ENCODE assay signal across 10 cellular contexts in the genomic region with DNA sequence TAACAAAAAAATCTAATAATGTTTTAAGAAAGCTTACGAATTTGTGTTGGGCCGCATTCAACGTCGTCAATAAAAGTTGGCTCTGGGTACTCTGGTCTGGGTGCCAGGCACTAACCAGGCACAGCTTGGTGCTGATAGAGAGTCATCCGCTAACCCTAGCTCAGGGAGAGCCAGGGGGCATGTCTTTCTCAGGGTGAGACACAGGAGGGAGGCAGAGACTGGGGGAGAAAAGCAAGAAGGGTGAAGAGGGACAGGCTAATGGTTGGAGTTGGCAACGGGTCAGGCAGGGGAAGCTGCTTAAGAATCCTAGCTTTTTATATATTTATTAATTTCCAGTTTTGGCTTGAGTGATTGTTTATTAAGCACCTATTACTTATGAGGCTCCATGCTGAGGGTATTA.
DNase-seq lines count a peak whose midpoint lies in the region; ATAC-seq, FAIRE-seq and TF ChIP-seq lines count a peak whose summit lies in the region.
"Had no signal": no experiment of that assay in that cellular context is flagged by ENCODE, and none has a peak within 500 bp of the region (broad histone marks: within the 10 kb centered on the region; RNA-seq: fewer than 3 reads in every experiment).

No MANE protein-coding gene starts in this region.

- H3K4me3 ChIP-seq in right atrium auricular region (no peak overlapping the region), K562 (no peak overlapping the region), left lung (no peak overlapping the region)
- no peak overlapping the region for H3K4me3 ChIP-seq in CD8-positive, alpha-beta memory T cell (ENCODE audit: low read length)

- BruUV-seq in K562 (replicated peaks; lab: Mats Ljungman, UMichigan): no TSS peak

- CTCF ChIA-PET in K562 (lab: Yijun Ruan, JAX; ENCODE audit: low intra/inter-chr PET ratio): no interaction called here
- CTCF ChIA-PET in CD8-positive, alpha-beta memory T cell (lab: Charles Lee): no interaction called here

- no peak for TF ChIP-seq POLR2A in K562 (conservative IDR thresholded peaks at IDR 0.05)

- H3K4me2 ChIP-seq in K562 (ENCODE audit: insufficient read depth, low read length): no peak overlapping the region

- H3K9me1 ChIP-seq in K562 (ENCODE audit: control insufficient read depth, insufficient read depth, low read length): no peaks in the 10 kb centered on the region

- H3K4me1 ChIP-seq in right atrium auricular region (no peaks in the 10 kb centered on the region), K562 (replicated peaks in 1 of 2; ENCODE audit: control insufficient read depth in 2 of 2, insufficient read depth in 2 of 2, low read length in 2 of 2) (no peaks in the 10 kb centered on the region), left lung (no peaks in the 10 kb centered on the region)
- no peaks in the 10 kb centered on the region for H3K4me1 ChIP-seq in CD8-positive, alpha-beta memory T cell (ENCODE audit: insufficient read depth, low read length)

- H3K9me3 ChIP-seq in right atrium auricular region (peaks cover 0 to 6% of the 10 kb centered on the region in 2 donors), K562 (replicated peaks; ENCODE audit: control insufficient read depth, insufficient read depth, low read depth, low read length) (no peaks in the 10 kb centered on the region), left lung (no peaks in the 10 kb centered on the region)
- no peaks in the 10 kb centered on the region for H3K9me3 ChIP-seq in CD8-positive, alpha-beta memory T cell (ENCODE audit: low read length)

- H3K27me3 Mint-ChIP-seq in CD8-positive, alpha-beta memory T cell: peaks cover 28 to 35% of the 10 kb centered on the region in 2 donors

- peak overlapping the region in 1 of 8 donors; percentile 88 for H3K27ac Mint-ChIP-seq in CD8-positive, alpha-beta memory T cell
- H3K27ac Mint-ChIP-seq: natural killer cell treated with Interleukin-12 subunit alpha and Interleukin-12 subunit beta and Interleukin-15 and Interleukin-18, amount 100 ng/mL, for 72 hours had no signal

- no peak overlapping the region for H2AFZ ChIP-seq in K562 (ENCODE audit: low read depth, low read length)

- DNase-seq in Right ventricle myocardium superior (no peak), right atrium auricular region (ENCODE audit: low spot score) (no peak), K562 (ENCODE audit: extremely low read depth in 1 of 4, low spot score in 3 of 4) (peak in 1 of 4 experiments; percentile 11), left lung (no peak), T-helper 9 cell (no peak), activated gamma-delta T cell (lab: John Stamatoyannopoulos, UW) (no peak)
- DNase-seq in CD8-positive, alpha-beta memory T cell: no peak
- no peak for DNase-seq in stimulated activated CD4-positive, alpha-beta T cell treated with anti-CD3 and anti-CD28 coated beads, Interleukin-15, amount 100 ng/mL, for 24 hours
- DNase-seq: NCI-H1092 treated with DMSO at 0.1 percent for 48 hours had no signal

- no peak for FAIRE-seq in K562 (lab: Jason Lieb, UNC)

- H3K36me3 Mint-ChIP-seq in CD8-positive, alpha-beta memory T cell: no peaks in the 10 kb centered on the region

- 13% methylated on average over 5 of the region's 6 CpGs for WGBS in K562 (ENCODE audit: insufficient coverage, low coverage, missing lambda C conversion rate)

- POLR2A ChIA-PET in K562 (lab: Yijun Ruan, JAX): interaction anchor here (0.6 kb wide), 1 partner anchor 105 kb away, joined by 3 read pairs; no protein-coding TSS in a partner anchor
- POLR2A ChIA-PET in CD8-positive, alpha-beta memory T cell (lab: Charles Lee): no interaction called here

- H3K4me1 Mint-ChIP-seq in CD8-positive, alpha-beta memory T cell: peaks cover 0 to under 1% (median 0%) of the 10 kb centered on the region in 3 donors

- H3K36me3 ChIP-seq in right atrium auricular region (no peaks in the 10 kb centered on the region), K562 (ENCODE audit: control insufficient read depth, insufficient read depth, low read length) (no peaks in the 10 kb centered on the region), left lung (no peaks in the 10 kb centered on the region)
- no peaks in the 10 kb centered on the region for H3K36me3 ChIP-seq in CD8-positive, alpha-beta memory T cell (ENCODE audit: insufficient read depth, low read length)

- H3K27me3 ChIP-seq in right atrium auricular region (no peaks in the 10 kb centered on the region), K562 (ENCODE audit: control insufficient read depth in 2 of 2, insufficient read depth in 2 of 2, low read length in 2 of 2) (no peaks in the 10 kb centered on the region), left lung (peaks cover 0 to 21% of the 10 kb centered on the region in 2 donors)
- H3K27me3 ChIP-seq in CD8-positive, alpha-beta memory T cell (ENCODE audit: insufficient read depth, low read length, poor library complexity, severe bottlenecking): no peaks in the 10 kb centered on the region

- ATAC-seq in Right ventricle myocardium superior (ENCODE audit: poor library complexity): peak; percentile 67
- 0 out of 3 replicates have a peak, but pooled peaks have one; percentile 32 for ATAC-seq in K562
- peak; percentile 38 for ATAC-seq in left lung

- TF ChIP-seq RAD21 in K562 (CRISPR knock-in tag; conservative IDR thresholded peaks at IDR 0.05 in 1 of 2, IDR thresholded peaks at IDR 0.05 in 1 of 2): peak; percentile 18 to 26; a peak in 2 of 4 replicates

- H3K27ac ChIP-seq in right atrium auricular region: no peak overlapping the region
- no peak overlapping the region for H3K27ac ChIP-seq in K562 (ENCODE audit: extremely low read depth, low read depth, low read length)
- H3K27ac ChIP-seq in left lung: no peak overlapping the region
- no peak overlapping the region for H3K27ac ChIP-seq in CD8-positive, alpha-beta memory T cell (ENCODE audit: low read depth, low read length)

- in situ Hi-C loops in K562 (cut with MboI): no loop called here

- no peaks in the 10 kb centered on the region for H3K79me2 ChIP-seq in K562 (ENCODE audit: control insufficient read depth, insufficient read depth, low read length)

- H3K9me3 Mint-ChIP-seq in CD8-positive, alpha-beta memory T cell: no peaks in the 10 kb centered on the region
- H3K9me3 Mint-ChIP-seq: natural killer cell treated with Interleukin-12 subunit alpha and Interleukin-12 subunit beta and Interleukin-15 and Interleukin-18, amount 100 ng/mL, for 72 hours had no signal

- H3K9ac ChIP-seq in K562 (ENCODE audit: insufficient read depth in 1 of 2, low read depth in 2 of 2, low read length in 2 of 2): no peak overlapping the region

- H4K20me1 ChIP-seq in K562 (replicated peaks; ENCODE audit: control insufficient read depth, insufficient read depth, low read length): no peaks in the 10 kb centered on the region

- no peak for TF ChIP-seq EP300 in K562 (IDR thresholded peaks at IDR 0.05; ENCODE audit: low read length)

- intact Hi-C loops in Right ventricle myocardium superior (cut with DNase I): loop anchor here (10.0 kb wide), 1 partner anchor 221 kb away; no protein-coding TSS in a partner anchor
- intact Hi-C loops in K562 (cut with micrococcal nuclease): loop anchor here (10.0 kb wide), 2 partner anchors 221 to 261 kb away; no protein-coding TSS in a partner anchor
- intact Hi-C loops in left lung (cut with DNase I): no loop called here

- TF ChIP-seq CTCF in right atrium auricular region (IDR thresholded peaks at IDR 0.05) (peak in 1 of 2 donors; percentile 50), K562 (IDR thresholded peaks at IDR 0.05 in 2 of 3, conservative IDR thresholded peaks at IDR 0.05 in 1 of 3; ENCODE audit: insufficient read depth in 2 of 3, low read depth in 1 of 3, low read length in 3 of 3) (peak in 2 of 3 experiments; percentile 31; a peak in 3 of 6 replicates), left lung (IDR thresholded peaks at IDR 0.05) (peak; percentile 11 to 39)

- no peak overlapping the region for H3K4me3 Mint-ChIP-seq in CD8-positive, alpha-beta memory T cell
- H3K4me3 Mint-ChIP-seq: natural killer cell treated with Interleukin-12 subunit alpha and Interleukin-12 subunit beta and Interleukin-15 and Interleukin-18, amount 100 ng/mL, for 72 hours had no signal

TF ChIP-seq in K562, 482 proteins besides CTCF, POLR2A, EP300 and RAD21 (continues in another document):
- TF ChIP-seq RHOXF2B (CRISPR knock-in tag; conservative IDR thresholded peaks at IDR 0.05): no peak
- no peak for TF ChIP-seq HNRNPK (IDR thresholded peaks at IDR 0.05; ENCODE audit: low read depth, low read length, poor library complexity, severe bottlenecking)
- TF ChIP-seq SNIP1 (IDR thresholded peaks at IDR 0.05; ENCODE audit: low read depth): no peak
- no peak for TF ChIP-seq CHCHD3 (CRISPR knock-in tag; IDR thresholded peaks at IDR 0.05)
- TF ChIP-seq, protein P1, sequence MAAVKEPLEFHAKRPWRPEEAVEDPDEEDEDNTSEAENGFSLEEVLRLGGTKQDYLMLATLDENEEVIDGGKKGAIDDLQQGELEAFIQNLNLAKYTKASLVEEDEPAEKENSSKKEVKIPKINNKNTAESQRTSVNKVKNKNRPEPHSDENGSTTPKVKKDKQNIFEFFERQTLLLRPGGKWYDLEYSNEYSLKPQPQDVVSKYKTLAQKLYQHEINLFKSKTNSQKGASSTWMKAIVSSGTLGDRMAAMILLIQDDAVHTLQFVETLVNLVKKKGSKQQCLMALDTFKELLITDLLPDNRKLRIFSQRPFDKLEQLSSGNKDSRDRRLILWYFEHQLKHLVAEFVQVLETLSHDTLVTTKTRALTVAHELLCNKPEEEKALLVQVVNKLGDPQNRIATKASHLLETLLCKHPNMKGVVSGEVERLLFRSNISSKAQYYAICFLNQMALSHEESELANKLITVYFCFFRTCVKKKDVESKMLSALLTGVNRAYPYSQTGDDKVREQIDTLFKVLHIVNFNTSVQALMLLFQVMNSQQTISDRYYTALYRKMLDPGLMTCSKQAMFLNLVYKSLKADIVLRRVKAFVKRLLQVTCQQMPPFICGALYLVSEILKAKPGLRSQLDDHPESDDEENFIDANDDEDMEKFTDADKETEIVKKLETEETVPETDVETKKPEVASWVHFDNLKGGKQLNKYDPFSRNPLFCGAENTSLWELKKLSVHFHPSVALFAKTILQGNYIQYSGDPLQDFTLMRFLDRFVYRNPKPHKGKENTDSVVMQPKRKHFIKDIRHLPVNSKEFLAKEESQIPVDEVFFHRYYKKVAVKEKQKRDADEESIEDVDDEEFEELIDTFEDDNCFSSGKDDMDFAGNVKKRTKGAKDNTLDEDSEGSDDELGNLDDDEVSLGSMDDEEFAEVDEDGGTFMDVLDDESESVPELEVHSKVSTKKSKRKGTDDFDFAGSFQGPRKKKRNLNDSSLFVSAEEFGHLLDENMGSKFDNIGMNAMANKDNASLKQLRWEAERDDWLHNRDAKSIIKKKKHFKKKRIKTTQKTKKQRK (IDR thresholded peaks at IDR 0.05; ENCODE audit: borderline replicate concordance, low read depth, low read length): no peak
- TF ChIP-seq ZNF217 (CRISPR knock-in tag; IDR thresholded peaks at IDR 0.05): no peak
- no peak for TF ChIP-seq ZNF764 (CRISPR knock-in tag; IDR thresholded peaks at IDR 0.05; ENCODE audit: low read depth)
- TF ChIP-seq ZNF707 (CRISPR knock-in tag; conservative IDR thresholded peaks at IDR 0.05): no peak
- TF ChIP-seq RBM39 (optimal IDR thresholded peaks at IDR 0.05; ENCODE audit: low read depth, low read length): no peak
- TF ChIP-seq ZNF253 (CRISPR knock-in tag; conservative IDR thresholded peaks at IDR 0.05): no peak

Comparison
In these comparisons a context has a peak if more than half of its experiments do, and no peak if none do; other contexts are left out.
1. intact Hi-C loops: an anchor here in Right ventricle myocardium superior (10.0 kb wide) and K562 (10.0 kb wide); none called in left lung.